Comparison of ENCODE assay signal across 21 cellular contexts in the genomic region with DNA sequence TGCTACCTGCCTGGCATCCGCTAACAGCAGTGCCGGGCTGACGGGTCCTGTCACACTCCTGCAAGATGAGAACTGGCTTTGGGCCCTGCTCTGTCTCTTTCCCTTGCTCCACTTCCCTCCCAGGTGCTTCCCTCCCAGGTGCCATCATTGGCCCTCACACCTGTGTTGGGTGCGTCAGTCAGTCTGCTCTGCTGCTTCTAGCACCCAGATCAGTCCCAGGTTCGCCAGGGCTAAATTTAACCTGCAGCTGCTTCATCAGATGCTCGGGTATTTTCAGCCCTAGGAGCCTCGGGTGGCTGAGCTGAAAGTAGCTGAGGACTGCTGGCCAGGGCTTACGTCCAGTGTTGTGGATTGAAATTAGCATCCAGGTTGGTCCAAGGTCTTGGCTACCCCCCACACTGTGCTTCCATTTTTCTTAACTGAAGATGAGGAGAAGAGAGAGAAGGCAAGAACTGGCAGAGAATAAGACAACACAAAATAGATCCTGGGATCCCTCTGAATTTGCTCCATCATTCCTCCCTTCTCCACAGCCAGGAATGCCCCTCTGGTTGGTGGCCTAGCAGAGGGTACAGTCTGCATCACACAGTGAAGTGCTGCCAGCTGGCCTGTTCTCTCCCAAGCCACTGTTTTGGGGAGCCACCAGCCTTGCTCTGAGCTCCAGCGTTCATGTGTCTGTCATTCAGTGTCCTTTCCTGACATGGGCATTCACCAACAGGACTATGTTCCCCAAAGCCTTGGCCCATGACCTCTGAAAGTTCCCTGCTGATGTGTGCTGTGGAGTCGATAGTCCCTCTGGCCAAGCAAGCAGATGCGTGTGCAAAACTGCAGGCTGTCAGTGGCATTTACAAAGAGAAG.
DNase-seq lines count a peak whose midpoint lies in the region; ATAC-seq and TF ChIP-seq lines count a peak whose summit lies in the region.
"Had no signal": no experiment of that assay in that cellular context is flagged by ENCODE, and none has a peak within 500 bp of the region (broad histone marks: within the 10 kb centered on the region; RNA-seq: fewer than 3 reads in every experiment).

No MANE protein-coding gene starts in this region.

- peak overlapping the region; percentile 4 for H2AFZ ChIP-seq in mammary epithelial cell (ENCODE audit: low read depth, low read length)

- DNase-seq in mammary epithelial cell = no peak
- DNase-seq in MCF 10A (ENCODE audit: unreplicated experiment) = no peak
- peak; percentile 67 for DNase-seq in cerebellum (ENCODE audit: low spot score)
- DNase-seq in myocyte (ENCODE audit: low read depth) = peak; percentile 84
- no peak for DNase-seq in tibial artery
- no peak for DNase-seq in mucosa of gallbladder (ENCODE audit: low spot score)
- no peak for DNase-seq in HuH-7.5 (ENCODE audit: low spot score)
- DNase-seq: activated B cell treated with CpG ODN at 0.5 μM for 24 hours; activated CD8-positive, alpha-beta T cell treated with anti-CD3 and anti-CD28 coated beads, Interleukin-2, amount 10 ng/mL, durations not matched to agents 7 days and 5 days; activated T-cell treated with anti-CD3 and anti-CD28 coated beads, Interleukin-2, amount 50 U/mL, for 4 hours; KBM-7; NCI-H1092; NCI-H524 treated with DMSO at 0.1 percent for 48 hours; stimulated activated CD4-positive, alpha-beta T cell treated with anti-CD3 and anti-CD28 coated beads, Interleukin-15, amount 100 ng/mL, for 24 hours had no signal

- TF ChIP-seq CTCF in mammary epithelial cell (conservative IDR thresholded peaks at IDR 0.05 in 1 of 2, IDR thresholded peaks at IDR 0.05 in 1 of 2; ENCODE audit: extremely low read depth in 1 of 2, insufficient read depth in 1 of 2, low read depth in 1 of 2, low read length in 2 of 2) = no peak
- TF ChIP-seq CTCF in MCF 10A (IDR thresholded peaks at IDR 0.05; ENCODE audit: unreplicated experiment) = no peak
- no peak for TF ChIP-seq CTCF in tibial artery (IDR thresholded peaks at IDR 0.05)

- POLR2A ChIA-PET in MCF 10A (lab: Yijun Ruan, JAX) = interaction anchor here (0.6 to 3.4 kb wide), 6 partner anchors 10 to 285 kb away, joined by 3 to 39 read pairs (median 3); no protein-coding TSS in a partner anchor

- peaks cover 16% of the 10 kb centered on the region for H3K4me1 Mint-ChIP-seq in MCF 10A (ENCODE audit: insufficient read depth, unreplicated experiment)

- no peaks in the 10 kb centered on the region for H4K20me1 ChIP-seq in mammary epithelial cell (ENCODE audit: insufficient read depth, low read length)

- no peak for ATAC-seq in GM21367 (IDR thresholded peaks at IDR 0.05; ENCODE audit: unreplicated experiment)
- ATAC-seq: activated CD8-positive, alpha-beta T cell treated with anti-CD3 and anti-CD28 coated beads, Interleukin-2, amount 10 ng/mL, durations not matched to agents 7 days and 5 days; activated T-cell treated with anti-CD3 and anti-CD28 coated beads, Interleukin-2, amount 50 U/mL, for 4 hours; stimulated activated memory B cell treated with anti-CD40 and anti-IgM and Interleukin-4, amounts not matched to agents 10 μg/mL and 1 μg/mL and 100 μg/mL, for 72 hours had no signal

- H3K27ac ChIP-seq in mammary epithelial cell (ENCODE audit: insufficient read depth, low read depth, low read length) (no peak overlapping the region), tibial artery (peak overlapping the region; percentile 41 to 46)

- dilution Hi-C loops in mammary epithelial cell (cut with HindIII; ENCODE audit: low sequenced_read_pairs) = no loop called here

- H3K27me3 ChIP-seq in mammary epithelial cell (ENCODE audit: insufficient read depth, low read length) (no peaks in the 10 kb centered on the region), tibial artery (no peaks in the 10 kb centered on the region)
- H3K27me3 ChIP-seq: upper lobe of left lung had no signal

- intact Hi-C loops in mammary epithelial cell (cut with micrococcal nuclease) (loop anchor here (2.0 to 10.0 kb wide), 6 partner anchors 77 to 969 kb away; a partner anchor contains a TSS), MCF 10A (cut with micrococcal nuclease) (loop anchor here (1.0 to 10.0 kb wide), 7 partner anchors 74 to 977 kb away; no protein-coding TSS in a partner anchor), tibial artery (cut with DNase I; ENCODE audit: low total_unique reads) (loop anchor here (5.0 to 10.0 kb wide), 3 partner anchors 104 to 977 kb away; a partner anchor contains a TSS)

- 79% methylated on average over 8 of the region's 11 CpGs for WGBS in mammary epithelial cell (ENCODE audit: low coverage, missing lambda C conversion rate)

- CTCF ChIA-PET in mammary epithelial cell (lab: Charles Lee; ENCODE audit: low non-redundant PET) (interaction anchor here (0.5 to 0.7 kb wide), 3 partner anchors 283 to 581 kb away, joined by 3 to 4 read pairs (median 3); no protein-coding TSS in a partner anchor), MCF 10A (lab: Yijun Ruan, JAX) (interaction anchor here (0.6 to 7.7 kb wide), 29 partner anchors 10 to 972 kb away, joined by 3 to 346 read pairs (median 8); no protein-coding TSS in a partner anchor)

- H3K36me3 ChIP-seq in mammary epithelial cell (ENCODE audit: insufficient read depth, low read length) (no peaks in the 10 kb centered on the region), tibial artery (no peaks in the 10 kb centered on the region)
- H3K36me3 ChIP-seq: upper lobe of left lung had no signal

- in situ Hi-C loops in mammary epithelial cell (cut with MboI; ENCODE audit: low sequenced_read_pairs in 2 of 2) = loop anchor here (5.0 to 25.0 kb wide), 4 partner anchors 284 to 959 kb away; no protein-coding TSS in a partner anchor

- H3K27me3 Mint-ChIP-seq in MCF 10A (ENCODE audit: insufficient read depth, unreplicated experiment) = peaks cover 11% of the 10 kb centered on the region

- H3K79me2 ChIP-seq in mammary epithelial cell (ENCODE audit: insufficient read depth, low read length) = no peaks in the 10 kb centered on the region

- H3K4me3 ChIP-seq in mammary epithelial cell (replicated peaks in 1 of 3; ENCODE audit: insufficient read depth in 1 of 3, low read depth in 2 of 3, low read length in 3 of 3) (no peak overlapping the region), tibial artery (no peak overlapping the region)
- H3K4me3 ChIP-seq: lung, upper lobe of left lung had no signal

- H3K4me1 ChIP-seq in mammary epithelial cell (ENCODE audit: insufficient read depth, low read length) = peaks cover 3% of the 10 kb centered on the region
- H3K4me1 ChIP-seq in tibial artery = peaks cover 0 to 39% (median 26%) of the 10 kb centered on the region in 4 donors

- H3K9me3 ChIP-seq in mammary epithelial cell (replicated peaks; ENCODE audit: insufficient read depth, low read length) = no peaks in the 10 kb centered on the region
- no peaks in the 10 kb centered on the region for H3K9me3 ChIP-seq in tibial artery
- H3K9me3 ChIP-seq: upper lobe of left lung had no signal

- no peak overlapping the region for H3K27ac Mint-ChIP-seq in MCF 10A (ENCODE audit: low read depth, unreplicated experiment)
- H3K27ac Mint-ChIP-seq: activated B cell treated with CpG ODN at 0.5 μM for 24 hours; activated CD8-positive, alpha-beta T cell treated with anti-CD3 and anti-CD28 coated beads, Interleukin-2, amount 10 ng/mL, durations not matched to agents 7 days and 5 days; stimulated activated memory B cell treated with anti-CD40 and anti-IgM and Interleukin-4, amounts not matched to agents 10 μg/mL and 1 μg/mL and 100 μg/mL, for 72 hours; T-helper 2 cell treated with Interferon-gamma antibody and Interleukin-4, amounts not matched to agents 5 μg/mL and 100 μg/mL, for 36 hours had no signal

- no peaks in the 10 kb centered on the region for H3K9me3 Mint-ChIP-seq in MCF 10A (ENCODE audit: unreplicated experiment)
- H3K9me3 Mint-ChIP-seq: activated B cell treated with CpG ODN at 0.5 μM for 24 hours; activated T-cell treated with anti-CD3 and anti-CD28 coated beads, Interleukin-2, amount 50 U/mL, for 4 hours; natural killer cell treated with Interleukin-12 subunit alpha and Interleukin-12 subunit beta and Interleukin-15 and Interleukin-18, amount 100 ng/mL, for 72 hours; stimulated activated memory B cell treated with anti-CD40 and anti-IgM and Interleukin-4, amounts not matched to agents 10 μg/mL and 1 μg/mL and 100 μg/mL, for 72 hours; T-helper 2 cell treated with Interferon-gamma antibody and Interleukin-4, amounts not matched to agents 5 μg/mL and 100 μg/mL, for 36 hours had no signal

- no peaks in the 10 kb centered on the region for H3K36me3 Mint-ChIP-seq in MCF 10A (ENCODE audit: insufficient read depth, unreplicated experiment)
- H3K36me3 Mint-ChIP-seq: CD14-positive monocyte; natural killer cell treated with Interleukin-12 subunit alpha and Interleukin-12 subunit beta and Interleukin-15 and Interleukin-18, amount 100 ng/mL, for 72 hours; stimulated activated memory B cell treated with anti-CD40 and anti-IgM and Interleukin-4, amounts not matched to agents 10 μg/mL and 1 μg/mL and 100 μg/mL, for 72 hours had no signal

- BruUV-seq in mammary epithelial cell (replicated peaks; lab: Mats Ljungman, UMichigan) (no TSS peak), MCF 10A (replicated peaks; lab: Mats Ljungman, UMichigan) (no TSS peak)

- H3K4me3 Mint-ChIP-seq in MCF 10A (ENCODE audit: unreplicated experiment) = no peak overlapping the region
- H3K4me3 Mint-ChIP-seq: activated B cell treated with CpG ODN at 0.5 μM for 24 hours; activated CD8-positive, alpha-beta T cell treated with anti-CD3 and anti-CD28 coated beads, Interleukin-2, amount 10 ng/mL, durations not matched to agents 7 days and 5 days; activated T-cell treated with anti-CD3 and anti-CD28 coated beads, Interleukin-2, amount 50 U/mL, for 4 hours; natural killer cell treated with Interleukin-12 subunit alpha and Interleukin-12 subunit beta and Interleukin-15 and Interleukin-18, amount 100 ng/mL, for 72 hours; stimulated activated memory B cell treated with anti-CD40 and anti-IgM and Interleukin-4, amounts not matched to agents 10 μg/mL and 1 μg/mL and 100 μg/mL, for 72 hours; T-helper 2 cell treated with Interferon-gamma antibody and Interleukin-4, amounts not matched to agents 5 μg/mL and 100 μg/mL, for 36 hours had no signal

- no peak overlapping the region for H3K9ac ChIP-seq in mammary epithelial cell (ENCODE audit: insufficient read depth, low read length)

- no peak overlapping the region for H3K4me2 ChIP-seq in mammary epithelial cell (ENCODE audit: insufficient read depth, low read depth, low read length)

Comparison
In these comparisons a context has a peak if more than half of its experiments do, and no peak if none do; other contexts are left out.
1. DNase-seq: peak in cerebellum (single experiment) and myocyte (single experiment); none in mammary epithelial cell (single experiment), MCF 10A (single experiment), tibial artery (0 of 2), mucosa of gallbladder (single experiment) and HuH-7.5 (single experiment).